28 cellular contexts compared by ENCODE assay signal in genomic region chr12:111340231-111340630, GRCh38.
"Had no signal": no experiment of that assay in that cellular context is flagged by ENCODE, and none has a peak within 500 bp of the region (broad histone marks: within the 10 kb centered on the region; RNA-seq: fewer than 3 reads in every experiment).

No MANE protein-coding gene starts in this region.

- H3K4me3 Mint-ChIP-seq: stimulated activated effector memory CD8-positive, alpha-beta T cell treated with anti-CD3 and anti-CD28 coated beads, Interleukin-12 subunit alpha, Interleukin-12 subunit beta, amount 100 ng/mL, for 72 hours; stimulated activated memory B cell treated with anti-CD40 and anti-IgM and Interleukin-4, amounts not matched to agents 10 μg/mL and 1 μg/mL and 100 μg/mL, for 72 hours; stimulated activated naive B cell treated with anti-CD40 and anti-IgM and Interleukin-4, amounts not matched to agents 10 μg/mL and 1 μg/mL and 100 μg/mL, for 72 hours; stimulated activated naive CD8-positive, alpha-beta T cell treated with anti-CD3 and anti-CD28 coated beads, Interleukin-15, amount 100 ng/mL, for 72 hours; stimulated activated naive CD8-positive, alpha-beta T cell treated with anti-CD3 and anti-CD28 coated beads, Interleukin-15, Interleukin-2, amounts not matched to agents 100 ng/mL and 50 ng/mL, for 24 hours; type B pancreatic cell had no signal

- H3K36me3 ChIP-seq: stomach, suprapubic skin, thoracic aorta, thyroid gland, tibial artery, tibial nerve, transverse colon, upper lobe of left lung, upper lobe of right lung, uterus, vagina had no signal

- H3K4me3 ChIP-seq: stomach, suprapubic skin, testis, thoracic aorta, thyroid gland, tibial artery, tibial nerve, transverse colon, upper lobe of left lung, upper lobe of right lung, uterus, vagina had no signal

- H3K27me3 Mint-ChIP-seq: stimulated activated memory B cell treated with anti-CD40 and anti-IgM and Interleukin-4, amounts not matched to agents 10 μg/mL and 1 μg/mL and 100 μg/mL, for 72 hours; stimulated activated naive B cell treated with anti-CD40 and anti-IgM and Interleukin-4, amounts not matched to agents 10 μg/mL and 1 μg/mL and 100 μg/mL, for 72 hours; stimulated activated naive CD8-positive, alpha-beta T cell treated with anti-CD3 and anti-CD28 coated beads, Interleukin-15, amount 100 ng/mL, for 72 hours; stimulated activated naive CD8-positive, alpha-beta T cell treated with anti-CD3 and anti-CD28 coated beads, Interleukin-15, Interleukin-2, amounts not matched to agents 100 ng/mL and 50 ng/mL, for 24 hours; type B pancreatic cell had no signal

- H3K4me1 Mint-ChIP-seq: stimulated activated effector memory CD8-positive, alpha-beta T cell treated with anti-CD3 and anti-CD28 coated beads, Interleukin-12 subunit alpha, Interleukin-12 subunit beta, amount 100 ng/mL, for 72 hours; stimulated activated naive CD8-positive, alpha-beta T cell treated with anti-CD3 and anti-CD28 coated beads, Interleukin-15, amount 100 ng/mL, for 72 hours had no signal

- H3K27me3 ChIP-seq: stomach, suprapubic skin, testis, thyroid gland, tibial artery, tibial nerve, transverse colon, upper lobe of left lung, upper lobe of right lung, uterus, vagina had no signal

- DNase-seq: stimulated activated CD4-positive, alpha-beta T cell treated with anti-CD3 and anti-CD28 coated beads, Interleukin-2, amount 100 ng/mL, for 48 hours; stimulated activated CD4-positive, alpha-beta T cell treated with anti-CD3 and anti-CD28 coated beads, Interleukin-4, amount 100 ng/mL, for 1 hour; stimulated activated CD4-positive, alpha-beta T cell treated with anti-CD3 and anti-CD28 coated beads, Interleukin-4, amount 100 ng/mL, for 24 hours; stimulated activated CD4-positive, alpha-beta T cell treated with anti-CD3 and anti-CD28 coated beads, Interleukin-4, amount 100 ng/mL, for 4 hours; stimulated activated CD8-positive, alpha-beta memory T cell treated with anti-CD3 and anti-CD28 coated beads, Interleukin-4, amount 100 ng/mL, for 48 hours; stimulated activated naive B cell treated with anti-CD40 and anti-IgM and Interleukin-4, amounts not matched to agents 10 μg/mL and 1 μg/mL and 100 μg/mL, for 72 hours; stimulated activated naive CD4-positive, alpha-beta T cell; stimulated activated naive CD4-positive, alpha-beta T cell treated with Interleukin-2 at 50 U/mL for 16 hours; stimulated activated naive CD8-positive, alpha-beta T cell treated with anti-CD3 and anti-CD28 coated beads, Interleukin-15, amount 100 ng/mL, for 72 hours; stimulated activated naive CD8-positive, alpha-beta T cell treated with anti-CD3 and anti-CD28 coated beads, Interleukin-15, Interleukin-2, amounts not matched to agents 100 U/mL and 50 U/mL, for 24 hours; stomach; substantia nigra; testis; thyroid gland; tibial artery; transverse colon; trophoblast cell; upper lobe of left lung; upper lobe of right lung; uterus had no signal

- H3K27ac ChIP-seq: suprapubic skin, testis, thoracic aorta, thyroid gland, tibial artery, tibial nerve, transverse colon, upper lobe of left lung, upper lobe of right lung, uterus, vagina had no signal

- H3K4me1 ChIP-seq: suprapubic skin, testis, thyroid gland, tibial artery, tibial nerve, transverse colon, upper lobe of left lung, upper lobe of right lung, uterus, vagina had no signal

- H3K9me3 ChIP-seq: suprapubic skin, testis, thyroid gland, tibial artery, transverse colon, upper lobe of left lung, upper lobe of right lung, uterus, vagina had no signal

- H3K27ac Mint-ChIP-seq: stimulated activated effector memory CD8-positive, alpha-beta T cell treated with anti-CD3 and anti-CD28 coated beads, Interleukin-12 subunit alpha, Interleukin-12 subunit beta, amount 100 ng/mL, for 72 hours; stimulated activated memory B cell treated with anti-CD40 and anti-IgM and Interleukin-4, amounts not matched to agents 10 μg/mL and 1 μg/mL and 100 μg/mL, for 72 hours; stimulated activated naive CD8-positive, alpha-beta T cell treated with anti-CD3 and anti-CD28 coated beads, Interleukin-15, amount 100 ng/mL, for 72 hours; stimulated activated naive CD8-positive, alpha-beta T cell treated with anti-CD3 and anti-CD28 coated beads, Interleukin-15, Interleukin-2, amounts not matched to agents 100 ng/mL and 50 ng/mL, for 24 hours; type B pancreatic cell had no signal

- ATAC-seq: stimulated activated effector memory CD8-positive, alpha-beta T cell treated with anti-CD3 and anti-CD28 coated beads, Interleukin-12 subunit alpha, Interleukin-12 subunit beta, amount 100 ng/mL, for 72 hours; stimulated activated memory B cell treated with anti-CD40 and anti-IgM and Interleukin-4, amounts not matched to agents 10 μg/mL and 1 μg/mL and 100 μg/mL, for 72 hours; stimulated activated naive CD8-positive, alpha-beta T cell treated with anti-CD3 and anti-CD28 coated beads, Interleukin-15, amount 100 ng/mL, for 72 hours; stimulated activated naive CD8-positive, alpha-beta T cell treated with anti-CD3 and anti-CD28 coated beads, Interleukin-15, Interleukin-2, amounts not matched to agents 100 U/mL and 50 U/mL, for 24 hours; upper lobe of right lung had no signal

- H3K36me3 Mint-ChIP-seq: stimulated activated effector memory CD8-positive, alpha-beta T cell treated with anti-CD3 and anti-CD28 coated beads, Interleukin-12 subunit alpha, Interleukin-12 subunit beta, amount 100 ng/mL, for 72 hours; stimulated activated memory B cell treated with anti-CD40 and anti-IgM and Interleukin-4, amounts not matched to agents 10 μg/mL and 1 μg/mL and 100 μg/mL, for 72 hours; stimulated activated naive B cell treated with anti-CD40 and anti-IgM and Interleukin-4, amounts not matched to agents 10 μg/mL and 1 μg/mL and 100 μg/mL, for 72 hours had no signal

- H3K9me3 Mint-ChIP-seq: stimulated activated effector memory CD8-positive, alpha-beta T cell treated with anti-CD3 and anti-CD28 coated beads, Interleukin-12 subunit alpha, Interleukin-12 subunit beta, amount 100 ng/mL, for 72 hours; stimulated activated memory B cell treated with anti-CD40 and anti-IgM and Interleukin-4, amounts not matched to agents 10 μg/mL and 1 μg/mL and 100 μg/mL, for 72 hours; stimulated activated naive CD8-positive, alpha-beta T cell treated with anti-CD3 and anti-CD28 coated beads, Interleukin-15, amount 100 ng/mL, for 72 hours; stimulated activated naive CD8-positive, alpha-beta T cell treated with anti-CD3 and anti-CD28 coated beads, Interleukin-15, Interleukin-2, amounts not matched to agents 100 ng/mL and 50 ng/mL, for 24 hours; type B pancreatic cell had no signal
